ENCODE assay signal across 19 cellular contexts in the genomic region with DNA sequence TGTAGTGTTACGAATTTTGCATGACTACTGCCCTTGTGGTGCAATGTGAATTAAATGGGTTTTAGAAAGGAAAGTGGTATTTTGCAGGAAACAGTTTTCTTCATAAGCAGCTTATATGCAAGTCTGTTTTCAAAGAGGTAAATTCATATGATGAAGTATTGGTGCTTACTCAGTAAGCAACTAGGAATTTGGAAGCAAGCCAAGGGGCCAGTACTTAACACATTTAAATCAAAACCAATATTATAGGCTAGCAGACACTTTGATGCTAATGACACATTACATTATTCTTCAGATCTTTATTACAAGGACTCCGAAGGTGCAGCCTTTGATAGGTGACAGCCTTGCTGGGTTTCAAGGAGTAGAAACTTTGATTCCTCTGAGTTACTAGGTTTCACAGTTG. TPM values are rescaled to one million over a fixed set of nuclear protein-coding genes. Genes with fewer than 3 reads are reported as not detected.
A peak's percentile ranks its signal among the peaks of the same experiment; 100 is the strongest.
DNase-seq lines count a peak whose midpoint lies in the region; ATAC-seq and TF ChIP-seq lines count a peak whose summit lies in the region.
"Had no signal": no experiment of that assay in that cellular context is flagged by ENCODE, and none has a peak within 500 bp of the region (broad histone marks: within the 10 kb centered on the region; RNA-seq: fewer than 3 reads in every experiment).

No MANE protein-coding gene starts in this region.

- POLR2A ChIA-PET in SK-N-SH (lab: Yijun Ruan, JAX): no interaction called here
- POLR2A ChIA-PET in CD8-positive, alpha-beta T cell (lab: Charles Lee): no interaction called here
- POLR2A ChIA-PET in naive thymus-derived CD8-positive, alpha-beta T cell (lab: Charles Lee): no interaction called here

- WGBS in SK-N-SH (ENCODE audit: low lambda C conversion rate): 89% methylated on average over 2 of the region's 2 CpGs

- H3K79me2 ChIP-seq in SK-N-SH (ENCODE audit: insufficient read depth): no peaks in the 10 kb centered on the region

- DNase-seq in SK-N-SH: no peak
- peak; percentile 40 for DNase-seq in NCI-H226
- DNase-seq in type B pancreatic cell (ENCODE audit: extremely low spot score, unreplicated experiment): no peak
- DNase-seq in CD8-positive, alpha-beta T cell: no peak
- DNase-seq in naive thymus-derived CD8-positive, alpha-beta T cell: no peak
- no peak for DNase-seq in midbrain (lab: John Stamatoyannopoulos, UW)
- DNase-seq: activated naive CD4-positive, alpha-beta T cell; effector CD4-positive, alpha-beta T cell; mesendoderm; NCI-H1092 treated with DMSO at 0.1 percent for 48 hours; nucleus accumbens; stimulated activated naive CD8-positive, alpha-beta T cell treated with anti-CD3 and anti-CD28 coated beads, Interleukin-15, Interleukin-2, amounts not matched to agents 100 U/mL and 50 U/mL, for 24 hours had no signal

- TF ChIP-seq EP300 in SK-N-SH (IDR thresholded peaks at IDR 0.05; ENCODE audit: borderline replicate concordance in 1 of 2, low read depth in 1 of 2, low read length in 1 of 2): no peak

- H3K27me3 ChIP-seq in SK-N-SH (ENCODE audit: insufficient read depth): no peaks in the 10 kb centered on the region
- no peaks in the 10 kb centered on the region for H3K27me3 ChIP-seq in endocrine pancreas (ENCODE audit: control insufficient read depth, insufficient read depth, low read length)
- H3K27me3 ChIP-seq in CD8-positive, alpha-beta T cell (ENCODE audit: insufficient read depth, low read length): no peaks in the 10 kb centered on the region
- H3K27me3 ChIP-seq: foreskin keratinocyte, vagina had no signal

- H3K27me3 Mint-ChIP-seq in type B pancreatic cell: no peaks in the 10 kb centered on the region
- no peaks in the 10 kb centered on the region for H3K27me3 Mint-ChIP-seq in CD8-positive, alpha-beta T cell (ENCODE audit: low read depth)
- no peaks in the 10 kb centered on the region for H3K27me3 Mint-ChIP-seq in naive thymus-derived CD8-positive, alpha-beta T cell
- H3K27me3 Mint-ChIP-seq: brain had no signal

- no peak overlapping the region for H3K4me3 ChIP-seq in SK-N-SH (ENCODE audit: low read depth in 2 of 2, low read length in 1 of 2)
- H3K4me3 ChIP-seq in endocrine pancreas (ENCODE audit: control insufficient read depth, insufficient read depth, low read length): peak overlapping the region; percentile 31
- H3K4me3 ChIP-seq in CD8-positive, alpha-beta T cell (ENCODE audit: low read depth, low read length): no peak overlapping the region
- H3K4me3 ChIP-seq: skin epidermis, vagina had no signal

- no peak overlapping the region for H3K4me2 ChIP-seq in SK-N-SH

- H3K4me1 ChIP-seq in SK-N-SH (ENCODE audit: control insufficient read depth in 1 of 2, insufficient read depth in 2 of 2, low read depth in 1 of 2, low read length in 1 of 2): peaks cover 0 to 14% of the 10 kb centered on the region in 2 experiments; a peak in 2 of 4 replicates
- H3K4me1 ChIP-seq in endocrine pancreas (ENCODE audit: control insufficient read depth, insufficient read depth, low read length): peaks cover 25% of the 10 kb centered on the region
- H3K4me1 ChIP-seq in CD8-positive, alpha-beta T cell (ENCODE audit: insufficient read depth, low read length): no peaks in the 10 kb centered on the region
- H3K4me1 ChIP-seq: foreskin keratinocyte, vagina had no signal

- peaks cover 27% of the 10 kb centered on the region for H3K4me1 Mint-ChIP-seq in type B pancreatic cell (ENCODE audit: unreplicated experiment)
- H3K4me1 Mint-ChIP-seq in CD8-positive, alpha-beta T cell (ENCODE audit: low read depth): no peaks in the 10 kb centered on the region
- H3K4me1 Mint-ChIP-seq in naive thymus-derived CD8-positive, alpha-beta T cell: no peaks in the 10 kb centered on the region

- no peak overlapping the region for H3K27ac ChIP-seq in SK-N-SH (ENCODE audit: low read depth in 2 of 2, low read length in 1 of 2)
- H3K27ac ChIP-seq in CD8-positive, alpha-beta T cell (ENCODE audit: low read depth, low read length): no peak overlapping the region
- H3K27ac ChIP-seq: foreskin keratinocyte, skin epidermis, vagina had no signal

- no peak for TF ChIP-seq RAD21 in SK-N-SH (IDR thresholded peaks at IDR 0.05; ENCODE audit: low read length)

- peak overlapping the region; percentile 32 for H3K4me3 Mint-ChIP-seq in type B pancreatic cell
- H3K4me3 Mint-ChIP-seq in CD8-positive, alpha-beta T cell: no peak overlapping the region
- H3K4me3 Mint-ChIP-seq in naive thymus-derived CD8-positive, alpha-beta T cell: no peak overlapping the region

- H3K9me3 Mint-ChIP-seq in type B pancreatic cell: no peaks in the 10 kb centered on the region
- peaks cover 6% of the 10 kb centered on the region for H3K9me3 Mint-ChIP-seq in CD8-positive, alpha-beta T cell
- peaks cover 0 to 20% (median 0%) of the 10 kb centered on the region in 9 donors for H3K9me3 Mint-ChIP-seq in naive thymus-derived CD8-positive, alpha-beta T cell
- H3K9me3 Mint-ChIP-seq: brain had no signal

- CTCF ChIA-PET in SK-N-SH (lab: Yijun Ruan, JAX): interaction anchor here (0.7 to 1.0 kb wide), 3 partner anchors 25 to 646 kb away, joined by 3 read pairs; no protein-coding TSS in a partner anchor
- CTCF ChIA-PET in CD8-positive, alpha-beta T cell (lab: Charles Lee): no interaction called here

- H3K36me3 Mint-ChIP-seq in type B pancreatic cell: no peaks in the 10 kb centered on the region
- no peaks in the 10 kb centered on the region for H3K36me3 Mint-ChIP-seq in CD8-positive, alpha-beta T cell
- H3K36me3 Mint-ChIP-seq in naive thymus-derived CD8-positive, alpha-beta T cell: no peaks in the 10 kb centered on the region
- H3K36me3 Mint-ChIP-seq: brain had no signal

- H3K36me3 ChIP-seq in SK-N-SH (replicated peaks in 1 of 2; ENCODE audit: control insufficient read depth in 1 of 2, insufficient read depth in 2 of 2, low read length in 1 of 2) (no peaks in the 10 kb centered on the region), endocrine pancreas (ENCODE audit: control insufficient read depth, insufficient read depth, low read length) (no peaks in the 10 kb centered on the region)
- no peaks in the 10 kb centered on the region for H3K36me3 ChIP-seq in CD8-positive, alpha-beta T cell (ENCODE audit: insufficient read depth, low read length)
- H3K36me3 ChIP-seq: vagina had no signal

- H3K9ac ChIP-seq in SK-N-SH (no peak overlapping the region), endocrine pancreas (ENCODE audit: control insufficient read depth, insufficient read depth, low read length) (no peak overlapping the region)

- no peaks in the 10 kb centered on the region for H3K9me3 ChIP-seq in SK-N-SH
- H3K9me3 ChIP-seq in endocrine pancreas (ENCODE audit: control insufficient read depth, low read length): no peaks in the 10 kb centered on the region
- H3K9me3 ChIP-seq in CD8-positive, alpha-beta T cell (ENCODE audit: low read length): no peaks in the 10 kb centered on the region
- H3K9me3 ChIP-seq: vagina had no signal

- H4K20me1 ChIP-seq in SK-N-SH (ENCODE audit: insufficient read depth): no peaks in the 10 kb centered on the region

- no peaks in the 10 kb centered on the region for H3F3A ChIP-seq in SK-N-SH (replicated peaks; ENCODE audit: insufficient read depth)

- TF ChIP-seq CTCF in SK-N-SH (IDR thresholded peaks at IDR 0.05): no peak
- no peak for TF ChIP-seq CTCF in type B pancreatic cell (conservative IDR thresholded peaks at IDR 0.05)
- TF ChIP-seq CTCF in CD8-positive, alpha-beta T cell (IDR thresholded peaks at IDR 0.05): no peak

- H3K9me2 ChIP-seq in SK-N-SH: no peaks in the 10 kb centered on the region

- H3K27ac Mint-ChIP-seq in type B pancreatic cell: peak overlapping the region; percentile 58
- no peak overlapping the region for H3K27ac Mint-ChIP-seq in CD8-positive, alpha-beta T cell
- H3K27ac Mint-ChIP-seq in naive thymus-derived CD8-positive, alpha-beta T cell: no peak overlapping the region

- H2AFZ ChIP-seq in SK-N-SH (ENCODE audit: low read depth): no peak overlapping the region

- intact Hi-C loops in CD8-positive, alpha-beta T cell (cut with DNase I, micrococcal nuclease): no loop called here

- ATAC-seq in SK-N-SH treated with all-trans-retinoic acid at 6 μM for 48 hours: no peak
- ATAC-seq in CD8-positive, alpha-beta T cell: no peak
- no peak for ATAC-seq in naive thymus-derived CD8-positive, alpha-beta T cell
- ATAC-seq: foreskin keratinocyte; stimulated activated naive CD8-positive, alpha-beta T cell treated with anti-CD3 and anti-CD28 coated beads, Interleukin-15, Interleukin-2, amounts not matched to agents 100 U/mL and 50 U/mL, for 24 hours had no signal

TF ChIP-seq in SK-N-SH, 30 proteins besides CTCF, POLR2A, EP300 and RAD21 (continues in another document):
- TF ChIP-seq NFIC (IDR thresholded peaks at IDR 0.05; ENCODE audit: borderline replicate concordance) (peak; percentile 32; the same call in 1 of the 2 replicates), MEF2A (IDR thresholded peaks at IDR 0.05; ENCODE audit: borderline replicate concordance, low read depth) (no peak), SIN3A (IDR thresholded peaks at IDR 0.05; ENCODE audit: borderline replicate concordance, low read depth, low read length) (no peak)

TF ChIP-seq in SK-N-SH treated with all-trans-retinoic acid at 6 μM for 48 hours, 23 proteins besides CTCF, POLR2A, EP300 and RAD21:
- no peak for TF ChIP-seq ZNF70 (CRISPR knock-in tag; IDR thresholded peaks at IDR 0.05)
- TF ChIP-seq ZC3H10 (CRISPR knock-in tag; IDR thresholded peaks at IDR 0.05): no peak
TF ChIP-seq in SK-N-SH treated with all-trans-retinoic acid at 6 μM for 48 hours: peak in this region for 0.

RNA-seq across cellular contexts. Expression of gene MGAT4C, which starts 23.1 kb away (rescaled TPM):
- 0.02 and 0.07 TPM in 2 replicates for polyA plus RNA-seq in SK-N-SH (2012; rRNA removed)
- 0.08 and 0.12 TPM in 2 replicates for polyA plus RNA-seq in SK-N-SH (2012; cell fraction: cytosol; rRNA removed)
- polyA plus RNA-seq in SK-N-SH (2012; cell fraction: nucleus; rRNA removed): 0.01 and 0.04 TPM in 2 replicates
- total RNA-seq in type B pancreatic cell (ENCODE audit: low replicate concordance): 6.3 and 8.0 TPM in 2 replicates
- total RNA-seq in CD8-positive, alpha-beta T cell: not detected
- total RNA-seq in naive thymus-derived CD8-positive, alpha-beta T cell: not detected
- not detected for polyA plus RNA-seq in naive thymus-derived CD8-positive, alpha-beta T cell
- total RNA-seq: activated CD8-positive, alpha-beta memory T cell treated with anti-CD3 and anti-CD28 coated beads for 36 hours; foreskin keratinocyte had no signal
- polyA plus RNA-seq: foreskin keratinocyte had no signal
